Comparison of ENCODE assay signal across 17 cellular contexts in genomic region chr6:134948708-134949107, GRCh38. TPM values are rescaled to one million over a fixed set of nuclear protein-coding genes. Genes with fewer than 3 reads are reported as not detected.
A peak's percentile ranks its signal among the peaks of the same experiment; 100 is the strongest.
DNase-seq lines count a peak whose midpoint lies in the region; ATAC-seq, FAIRE-seq and TF ChIP-seq lines count a peak whose summit lies in the region.
"Had no signal": no experiment of that assay in that cellular context is flagged by ENCODE, and none has a peak within 500 bp of the region (broad histone marks: within the 10 kb centered on the region; RNA-seq: fewer than 3 reads in every experiment).

No MANE protein-coding gene starts in this region.

- H3K4me1 ChIP-seq in liver (ENCODE audit: control insufficient read depth in 4 of 4, insufficient read depth in 4 of 4, low read length in 3 of 4) (peaks cover 8 to 51% (median 31%) of the 10 kb centered on the region in 4 donors), pancreas (peaks cover 0 to 8% (median 0%) of the 10 kb centered on the region in 3 donors)
- H3K4me1 ChIP-seq: Caco-2 had no signal

- peak overlapping the region; percentile 86 to 92 for H3K9ac ChIP-seq in liver (ENCODE audit: low read depth in 1 of 2, low read length in 2 of 2)
- H3K9ac ChIP-seq: BLaER1 had no signal

- 47% methylated on average over 1 of the region's 1 CpG for WGBS in liver
- 63 to 67% methylated on average over 1 of the region's 1 CpG for WGBS in pancreas, 2 donors

- no peak for DNase-seq in epithelial cell of proximal tubule (ENCODE audit: low read depth)
- no peak for DNase-seq in pancreas
- DNase-seq in frontal cortex (ENCODE audit: low spot score in 2 of 2): no peak
- no peak for DNase-seq in activated CD4-positive, alpha-beta T cell treated with anti-CD3 and anti-CD28 coated beads, Interleukin-2, amount 50 U/mL, for 4 hours
- DNase-seq: Caco-2; CD4-positive, CD25-positive, alpha-beta regulatory T cell; CD8-positive, alpha-beta T cell; DMS153; DND-41; H9 had no signal

- H3K27ac ChIP-seq in liver (ENCODE audit: low read depth in 1 of 2, low read length in 2 of 2) (peak overlapping the region; percentile 80 to 84), pancreas (no peak overlapping the region)
- H3K27ac ChIP-seq: BLaER1, C4-2B had no signal

- no peaks in the 10 kb centered on the region for H3K27me3 ChIP-seq in liver (ENCODE audit: control insufficient read depth in 4 of 4, insufficient read depth in 4 of 4, low read length in 3 of 4)
- no peaks in the 10 kb centered on the region for H3K27me3 ChIP-seq in pancreas
- H3K27me3 ChIP-seq: BLaER1 had no signal

- TF ChIP-seq CTCF in epithelial cell of proximal tubule (conservative IDR thresholded peaks at IDR 0.05; ENCODE audit: low read depth, low read length) (no peak), liver (IDR thresholded peaks at IDR 0.05; ENCODE audit: low read depth, low read length, missing input control) (no peak), pancreas (IDR thresholded peaks at IDR 0.05) (no peak)

- FAIRE-seq in pancreas (lab: Jason Lieb, UNC): peak; percentile 17
- no peak for FAIRE-seq in frontal cortex (lab: Jason Lieb, UNC)

- H3K9me3 ChIP-seq in liver (ENCODE audit: control insufficient read depth in 4 of 4, low read length in 3 of 4) (no peaks in the 10 kb centered on the region), pancreas (no peaks in the 10 kb centered on the region)
- H3K9me3 ChIP-seq: Caco-2 had no signal

- ATAC-seq in pancreas (no peak), HG02938 (IDR thresholded peaks at IDR 0.05; ENCODE audit: unreplicated experiment) (no peak)
- ATAC-seq: CD8-positive, alpha-beta T cell; GM23338; HCT116 had no signal

- intact Hi-C loops in pancreas (cut with DNase I): no loop called here

- H3K36me3 ChIP-seq in liver (ENCODE audit: control insufficient read depth in 4 of 4, insufficient read depth in 3 of 4, low read depth in 1 of 4, low read length in 3 of 4) (peaks cover 0 to 1% (median 0%) of the 10 kb centered on the region in 4 donors), pancreas (no peaks in the 10 kb centered on the region)
- H3K36me3 ChIP-seq: BLaER1 had no signal

- TF ChIP-seq RAD21 in liver (IDR thresholded peaks at IDR 0.05): no peak

- H3K4me3 ChIP-seq in epithelial cell of proximal tubule (ENCODE audit: low read depth, low read length) (peak overlapping the region; percentile 54), liver (ENCODE audit: low read depth in 1 of 3, low read length in 3 of 3) (peak overlapping the region; percentile 63 to 94 (median 79)), pancreas (no peak overlapping the region)
- H3K4me3 ChIP-seq: BLaER1, GM23338 had no signal

TF ChIP-seq in liver, 16 proteins besides CTCF, POLR2A, EP300 and RAD21:
- peak; percentile 35 to 46 for TF ChIP-seq HNF4A (conservative IDR thresholded peaks at IDR 0.05)
- TF ChIP-seq ZBTB33 (IDR thresholded peaks at IDR 0.05): no peak
- no peak for TF ChIP-seq GABPA (IDR thresholded peaks at IDR 0.05 in 1 of 2, conservative IDR thresholded peaks at IDR 0.05 in 1 of 2)
- peak in 1 of 2 donors; percentile 27 for TF ChIP-seq RXRA (IDR thresholded peaks at IDR 0.05)
- TF ChIP-seq YY1 (IDR thresholded peaks at IDR 0.05): peak; percentile 48
- peak; percentile 43 for TF ChIP-seq TAF1 (conservative IDR thresholded peaks at IDR 0.05)
- peak in 1 of 2 donors; percentile 9 for TF ChIP-seq JUND (IDR thresholded peaks at IDR 0.05)
- TF ChIP-seq REST (IDR thresholded peaks at IDR 0.05): peak; percentile 70
- TF ChIP-seq HNF4G (IDR thresholded peaks at IDR 0.05): no peak
TF ChIP-seq in liver: peak in this region for 6.

RNA-seq across cellular contexts. Expression of gene ALDH8A1, which starts 1.2 kb away (rescaled TPM):
- total RNA-seq in epithelial cell of proximal tubule: 0.14 and 0.40 TPM in 2 replicates
- 100 to 1,000 TPM in 1 of 2 donors, 10 to 100 TPM in 1; 73.0 to 255 TPM for total RNA-seq in liver
- polyA plus RNA-seq in liver: 100 to 1,000 TPM in 1 of 2 donors, 10 to 100 TPM in 1; 99.4 to 115 TPM
- 1 to 10 TPM in 1 of 6 donors, under 1 TPM in 5; 0.12 to 1.4 (median 0.51) TPM for total RNA-seq in pancreas
- 1 to 10 TPM in 1 of 2 donors, under 1 TPM in 1; 0.99 to 1.2 TPM for polyA plus RNA-seq in pancreas
- 3.3 TPM for total RNA-seq in frontal cortex
- total RNA-seq: GM23338, H4, H9 had no signal
- polyA plus RNA-seq: GM23338 had no signal

Comparison
In these comparisons a context has a peak if more than half of its experiments do, and no peak if none do; other contexts are left out.
1. H3K4me3 ChIP-seq: peak in epithelial cell of proximal tubule (single experiment) and liver (3 of 3); none in pancreas (0 of 4).
2. H3K27ac ChIP-seq: peak in liver (2 of 2); none in pancreas (0 of 4).
3. RNA of gene ALDH8A1, which starts 1.2 kb away (total RNA-seq): 73.0 to 255 TPM in liver; 3.3 TPM in frontal cortex (single experiment), 0.12 to 1.4 TPM in pancreas and 0.14 to 0.40 TPM in epithelial cell of proximal tubule; every median in the first group is over 10 times any median in the second.